20 cellular contexts compared by ENCODE assay signal in the genomic region with DNA sequence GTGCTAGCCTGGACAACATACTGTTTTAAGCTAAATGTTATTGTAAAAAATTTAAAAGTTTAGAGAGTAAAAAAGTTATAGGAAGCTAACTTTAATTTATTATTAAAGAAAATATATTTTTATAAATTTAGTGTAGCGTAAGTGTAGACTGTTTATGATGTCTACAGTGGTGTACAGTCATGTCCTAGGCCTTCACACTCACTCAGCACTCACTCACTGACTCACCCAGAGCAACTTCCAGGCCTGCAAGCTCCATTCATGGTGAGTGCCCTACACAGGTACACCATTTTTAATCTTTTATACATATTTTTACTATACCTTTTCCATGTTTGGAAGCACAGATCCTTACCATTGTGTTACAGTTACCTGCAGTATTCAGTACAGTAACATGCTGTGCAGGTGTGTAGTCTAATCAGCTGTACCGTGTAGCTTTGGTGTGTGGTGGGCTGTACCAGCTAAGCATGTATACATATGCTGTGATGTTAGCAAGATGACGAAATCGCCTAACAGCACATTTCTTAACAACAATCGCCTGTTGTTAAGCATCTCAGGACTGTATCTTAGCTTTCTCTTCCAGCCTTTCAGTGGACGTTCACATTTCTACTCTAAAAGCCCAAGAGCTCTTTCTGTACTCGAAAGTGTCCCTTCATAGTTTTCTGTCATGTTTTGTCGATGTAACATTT.
"Had no signal": no experiment of that assay in that cellular context is flagged by ENCODE, and none has a peak within 500 bp of the region (broad histone marks: within the 10 kb centered on the region; RNA-seq: fewer than 3 reads in every experiment).

No MANE protein-coding gene starts in this region.

- H3K36me3 ChIP-seq: adrenal gland, lower lobe of right lung, neutrophil, pancreas, upper lobe of right lung had no signal

- ATAC-seq: activated naive CD4-positive, alpha-beta T cell treated with anti-CD3 and anti-CD28 coated beads, Interleukin-2, amount 50 U/mL, for 72 hours; lower lobe of right lung; natural killer cell; pancreas; sciatic nerve; stimulated activated effector memory CD8-positive, alpha-beta T cell treated with anti-CD3 and anti-CD28 coated beads, Interleukin-12 subunit alpha, Interleukin-12 subunit beta, amount 100 ng/mL, for 72 hours; upper lobe of right lung had no signal

- H3K4me1 Mint-ChIP-seq: natural killer cell; stimulated activated effector memory CD8-positive, alpha-beta T cell treated with anti-CD3 and anti-CD28 coated beads, Interleukin-12 subunit alpha, Interleukin-12 subunit beta, amount 100 ng/mL, for 72 hours had no signal

- H3K27ac Mint-ChIP-seq: activated naive CD4-positive, alpha-beta T cell treated with anti-CD3 and anti-CD28 coated beads, Interleukin-2, amount 50 U/mL, for 72 hours; activated T-helper 1 cell treated with anti-CD3 and anti-CD28 coated beads, Interleukin-12 subunit alpha, Interleukin-12 subunit beta, Interleukin-2, Interleukin-4 antibody, amounts not matched to agents 30 ng/mL and 10 ng/mL and 1 ng/mL, durations not matched to agents 14 hours and 24 hours and 36 hours; natural killer cell; stimulated activated effector memory CD8-positive, alpha-beta T cell treated with anti-CD3 and anti-CD28 coated beads, Interleukin-12 subunit alpha, Interleukin-12 subunit beta, amount 100 ng/mL, for 72 hours had no signal

- H3K4me1 ChIP-seq: adrenal gland, lower lobe of right lung, pancreas, upper lobe of right lung had no signal

- H3K9me3 ChIP-seq: adrenal gland, lower lobe of right lung, neutrophil, pancreas, upper lobe of right lung had no signal

- H3K4me3 Mint-ChIP-seq: activated T-helper 1 cell treated with anti-CD3 and anti-CD28 coated beads, Interleukin-12 subunit alpha, Interleukin-12 subunit beta, Interleukin-2, Interleukin-4 antibody, amounts not matched to agents 30 ng/mL and 10 ng/mL and 1 ng/mL, durations not matched to agents 14 hours and 24 hours and 36 hours; natural killer cell; stimulated activated effector memory CD8-positive, alpha-beta T cell treated with anti-CD3 and anti-CD28 coated beads, Interleukin-12 subunit alpha, Interleukin-12 subunit beta, amount 100 ng/mL, for 72 hours had no signal

- DNase-seq: activated CD4-positive, alpha-beta T cell treated with anti-CD3 and anti-CD28 coated beads, Interleukin-2, amount 50 U/mL, for 48 hours; activated gamma-delta T cell treated with Interleukin-2 at 50 U/mL for 16 hours; activated T-cell treated with anti-CD3 and anti-CD28 coated beads for 4 hours; adrenal gland; caudate nucleus; foreskin melanocyte; glutamatergic neuron; hippocampal formation; islet precursor cell; lower lobe of right lung; natural killer cell; pancreas; stimulated activated CD4-positive, alpha-beta T cell treated with anti-CD3 and anti-CD28 coated beads, Interleukin-4, amount 100 ng/mL, for 24 hours; upper lobe of right lung had no signal

- H3K27me3 ChIP-seq: adrenal gland, pancreas had no signal

- H3K9me3 Mint-ChIP-seq: activated naive CD4-positive, alpha-beta T cell treated with anti-CD3 and anti-CD28 coated beads, Interleukin-2, amount 50 U/mL, for 72 hours; activated T-helper 1 cell treated with anti-CD3 and anti-CD28 coated beads, Interleukin-12 subunit alpha, Interleukin-12 subunit beta, Interleukin-2, Interleukin-4 antibody, amounts not matched to agents 30 ng/mL and 10 ng/mL and 1 ng/mL, durations not matched to agents 14 hours and 24 hours and 36 hours; natural killer cell; stimulated activated effector memory CD8-positive, alpha-beta T cell treated with anti-CD3 and anti-CD28 coated beads, Interleukin-12 subunit alpha, Interleukin-12 subunit beta, amount 100 ng/mL, for 72 hours had no signal

- H3K27ac ChIP-seq: adrenal gland, epithelial cell of prostate, lower lobe of right lung, neutrophil, pancreas, upper lobe of right lung had no signal

- H3K36me3 Mint-ChIP-seq: natural killer cell; stimulated activated effector memory CD8-positive, alpha-beta T cell treated with anti-CD3 and anti-CD28 coated beads, Interleukin-12 subunit alpha, Interleukin-12 subunit beta, amount 100 ng/mL, for 72 hours had no signal

- H3K4me3 ChIP-seq: adrenal gland, lower lobe of right lung, pancreas, upper lobe of right lung had no signal
